In genomic region chr20:5688431-5688972, GRCh38 we compare ENCODE assay signal across 16 cellular contexts.
DNase-seq lines count a peak whose midpoint lies in the region; ATAC-seq and TF ChIP-seq lines count a peak whose summit lies in the region.
"Had no signal": no experiment of that assay in that cellular context is flagged by ENCODE, and none has a peak within 500 bp of the region (broad histone marks: within the 10 kb centered on the region; RNA-seq: fewer than 3 reads in every experiment).

No MANE protein-coding gene starts in this region.

- H3K9me3 ChIP-seq in OCI-LY1 (ENCODE audit: low read length) (no peaks in the 10 kb centered on the region), heart right ventricle (no peaks in the 10 kb centered on the region), thyroid gland (no peaks in the 10 kb centered on the region), transverse colon (no peaks in the 10 kb centered on the region)
- H3K9me3 ChIP-seq: HAP-1, ovary, SJCRH30 had no signal

- H3K9ac ChIP-seq in OCI-LY1 (ENCODE audit: low read length), result peak overlapping the region; percentile 54

- H3K27me3 ChIP-seq in OCI-LY1 (ENCODE audit: insufficient read depth, low read length) (no peaks in the 10 kb centered on the region), heart right ventricle (no peaks in the 10 kb centered on the region), thyroid gland (no peaks in the 10 kb centered on the region), transverse colon (no peaks in the 10 kb centered on the region)
- H3K27me3 ChIP-seq: ovary had no signal

- WGBS in heart right ventricle, 2 donors, result 45 to 52% methylated on average over 12 of the region's 12 CpGs
- 47 to 52% methylated on average over 12 of the region's 12 CpGs for WGBS in thyroid gland, 2 donors
- whole genome bisulfite sequencing in transverse colon (ENCODE audit: low coverage in 1 of 2), 2 donors, result 56 to 67% methylated on average over 6 to 12 of the region's 12 CpGs

- no peaks in the 10 kb centered on the region for H4K20me1 ChIP-seq in OCI-LY1 (ENCODE audit: insufficient read depth, low read length)

- DNase-seq in CD1c-positive myeloid dendritic cell (ENCODE audit: extremely low spot score), result peak; percentile 79
- peak; percentile 34 to 66 for DNase-seq in heart right ventricle
- peak; percentile 23 for DNase-seq in omental fat pad (ENCODE audit: low spot score)
- no peak for DNase-seq in thyroid gland
- no peak for DNase-seq in stimulated activated naive CD4-positive, alpha-beta T cell treated with Interleukin-2 at 50 U/mL for 16 hours (lab: John Stamatoyannopoulos, UW)
- DNase-seq in transverse colon, result no peak
- no peak for DNase-seq in RPMI8226
- DNase-seq: activated CD8-positive, alpha-beta memory T cell treated with anti-CD3 and anti-CD28 coated beads, Interleukin-2, amount 10 ng/mL, durations not matched to agents 7 days and 5 days; activated naive CD4-positive, alpha-beta T cell treated with anti-CD3 and anti-CD28 coated beads, Interleukin-2, amount 50 U/mL, for 16 hours; hippocampal formation; NCI-H524 treated with DMSO at 0.1 percent for 48 hours; ovary; SJCRH30; stimulated activated CD4-positive, alpha-beta T cell treated with anti-CD3 and anti-CD28 coated beads, Interleukin-2, amount 100 ng/mL, for 48 hours had no signal

- TF ChIP-seq EP300 in transverse colon (IDR thresholded peaks at IDR 0.05; ENCODE audit: low read depth), result no peak

- H3K79me2 ChIP-seq in OCI-LY1 (ENCODE audit: insufficient read depth, low read length), result no peaks in the 10 kb centered on the region

- intact Hi-C loops in heart right ventricle (cut with DNase I), result no loop called here
- intact Hi-C loops in thyroid gland (cut with DNase I), result loop anchor here (10.0 kb wide), 1 partner anchor 46 kb away; no protein-coding TSS in a partner anchor
- intact Hi-C loops in transverse colon (cut with DNase I; ENCODE audit: low total_unique reads), result no loop called here

- no peaks in the 10 kb centered on the region for H3F3A ChIP-seq in OCI-LY1 (ENCODE audit: insufficient read depth, low read length)

- H3K9me2 ChIP-seq in OCI-LY1 (ENCODE audit: low read depth, low read length), result no peaks in the 10 kb centered on the region

- H3K4me2 ChIP-seq in OCI-LY1 (ENCODE audit: low read length), result peak overlapping the region; percentile 17; the same call in 1 of the 2 replicates

- ATAC-seq in heart right ventricle (peak; percentile 70 to 93 (median 88)), omental fat pad (ENCODE audit: low FRiP score) (peak; percentile 38)
- ATAC-seq: activated CD8-positive, alpha-beta memory T cell treated with anti-CD3 and anti-CD28 coated beads, Interleukin-2, amount 10 ng/mL, durations not matched to agents 7 days and 5 days had no signal

- no peaks in the 10 kb centered on the region for H3K36me3 ChIP-seq in OCI-LY1 (ENCODE audit: insufficient read depth, low read length)
- no peaks in the 10 kb centered on the region for H3K36me3 ChIP-seq in heart right ventricle
- no peaks in the 10 kb centered on the region for H3K36me3 ChIP-seq in thyroid gland
- no peaks in the 10 kb centered on the region for H3K36me3 ChIP-seq in transverse colon
- H3K36me3 ChIP-seq: HAP-1, ovary, SJCRH30 had no signal

- H3K4me1 ChIP-seq in OCI-LY1 (ENCODE audit: insufficient read depth, low read length, severe bottlenecking) (peaks cover 82% of the 10 kb centered on the region), heart right ventricle (peaks cover 0 to 27% (median 14%) of the 10 kb centered on the region in 9 donors), thyroid gland (no peaks in the 10 kb centered on the region), transverse colon (no peaks in the 10 kb centered on the region)
- H3K4me1 ChIP-seq: HAP-1, SJCRH30 had no signal

- TF ChIP-seq POLR2A in thyroid gland (IDR thresholded peaks at IDR 0.05), result no peak
- TF ChIP-seq POLR2A in transverse colon (IDR thresholded peaks at IDR 0.05), result no peak

- H3K27ac ChIP-seq in OCI-LY1 (ENCODE audit: low read depth, low read length, poor library complexity, severe bottlenecking), result peak overlapping the region; percentile 98
- H3K27ac ChIP-seq in heart right ventricle, result peak overlapping the region in 9 of 10 donors; percentile 15 to 86 (median 58)
- no peak overlapping the region for H3K27ac ChIP-seq in thyroid gland
- no peak overlapping the region for H3K27ac ChIP-seq in transverse colon
- H3K27ac ChIP-seq: ovary, SJCRH30 had no signal

- H2AFZ ChIP-seq in OCI-LY1 (ENCODE audit: low read length), result no peak overlapping the region

- H3K4me3 ChIP-seq in OCI-LY1 (ENCODE audit: low read depth, low read length, poor library complexity, severe bottlenecking) (no peak overlapping the region), heart right ventricle (no peak overlapping the region), thyroid gland (replicated peaks in 1 of 3) (no peak overlapping the region), transverse colon (no peak overlapping the region)
- H3K4me3 ChIP-seq: HAP-1, ovary, SJCRH30 had no signal

- TF ChIP-seq CTCF in OCI-LY1 (IDR thresholded peaks at IDR 0.05; ENCODE audit: low read length), result no peak
- TF ChIP-seq CTCF in heart right ventricle (IDR thresholded peaks at IDR 0.05), result no peak
- TF ChIP-seq CTCF in omental fat pad (IDR thresholded peaks at IDR 0.05), result no peak
- TF ChIP-seq CTCF in thyroid gland (IDR thresholded peaks at IDR 0.05), result no peak
- TF ChIP-seq CTCF in transverse colon (IDR thresholded peaks at IDR 0.05), result no peak

- in situ Hi-C loops in transverse colon (cut with MboI; ENCODE audit: low pct_ligation_motif_present in 1 of 4, low pct_unique_long_range_greater_than_20kb in 1 of 4, low sequenced_read_pairs in 3 of 4), result no loop called here

Comparison
In these comparisons a context has a peak if more than half of its experiments do, and no peak if none do; other contexts are left out.
1. DNase-seq: peak in CD1c-positive myeloid dendritic cell (single experiment), heart right ventricle (2 of 2) and omental fat pad (single experiment); none in thyroid gland (0 of 2), stimulated activated naive CD4-positive, alpha-beta T cell treated with Interleukin-2 at 50 U/mL for 16 hours (single experiment), transverse colon (single experiment) and RPMI8226 (single experiment).
2. H3K27ac ChIP-seq: peak in OCI-LY1 (single experiment) and heart right ventricle (9 of 10); none in thyroid gland (0 of 3) and transverse colon (0 of 4).